34 cellular contexts compared by ENCODE assay signal in genomic region chr6:17999430-17999829, GRCh38. TPM values are rescaled to one million over a fixed set of nuclear protein-coding genes. Genes with fewer than 3 reads are reported as not detected.
"Had no signal": no experiment of that assay in that cellular context is flagged by ENCODE, and none has a peak within 500 bp of the region (broad histone marks: within the 10 kb centered on the region; RNA-seq: fewer than 3 reads in every experiment).

No MANE protein-coding gene starts in this region.

- DNase-seq: activated B cell treated with CpG ODN at 0.5 μM for 24 hours; activated CD4-positive, alpha-beta memory T cell treated with anti-CD3 and anti-CD28 coated beads for 36 hours; activated CD4-positive, alpha-beta T cell treated with anti-CD3 and anti-CD28 coated beads for 4 hours; activated CD4-positive, alpha-beta T cell treated with anti-CD3 and anti-CD28 coated beads, Interleukin-2, amount 10 ng/mL, durations not matched to agents 24 days and 14 days; activated CD4-positive, alpha-beta T cell treated with anti-CD3 and anti-CD28 coated beads, Interleukin-2, amount 50 U/mL, for 1 hour; activated CD4-positive, alpha-beta T cell treated with anti-CD3 and anti-CD28 coated beads, Interleukin-2, amount 50 U/mL, for 4 hours; activated CD4-positive, CD25-positive, alpha-beta regulatory T cell treated with anti-CD3 and anti-CD28 coated beads, Interleukin-2, amount 50 U/mL, for 72 hours; activated CD8-positive, alpha-beta memory T cell treated with anti-CD3 and anti-CD28 coated beads, Interleukin-2, amount 50 U/mL, for 4 hours; activated CD8-positive, alpha-beta T cell treated with anti-CD3 and anti-CD28 coated beads for 36 hours; activated effector memory CD4-positive, alpha-beta T cell treated with anti-CD3 and anti-CD28 coated beads, Interleukin-2, amount 50 U/mL, for 16 hours; activated gamma-delta T cell treated with Interleukin-2 at 50 U/mL for 16 hours; activated naive CD4-positive, alpha-beta T cell; activated naive CD4-positive, alpha-beta T cell treated with anti-CD3 and anti-CD28 coated beads for 36 hours; activated naive CD4-positive, alpha-beta T cell treated with anti-CD3 and anti-CD28 coated beads, Interleukin-2, amount 50 U/mL, for 16 hours; activated naive CD8-positive, alpha-beta T cell treated with anti-CD3 and anti-CD28 coated beads for 36 hours; activated T-cell treated with anti-CD3 and anti-CD28 coated beads for 4 hours; activated T-cell treated with anti-CD3 and anti-CD28 coated beads, Interleukin-2, amount 50 U/mL, for 1 hour; activated T-cell treated with anti-CD3 and anti-CD28 coated beads, Interleukin-2, amount 50 U/mL, for 4 hours; activated T-cell treated with anti-CD3 and anti-CD28 coated beads, Interleukin-2, amount 50 U/mL, for 72 hours; adrenal gland; amniotic stem cell; aorta; body of pancreas; brain microvascular endothelial cell; central memory CD4-positive, alpha-beta T cell; T-helper 2 cell; T-helper 9 cell had no signal

- FAIRE-seq: astrocyte, TTC549 had no signal

- ATAC-seq: activated CD8-positive, alpha-beta T cell treated with anti-CD3 and anti-CD28 coated beads for 36 hours; activated naive CD4-positive, alpha-beta T cell treated with anti-CD3 and anti-CD28 coated beads, Interleukin-2, amount 50 U/mL, for 72 hours; activated T-cell treated with anti-CD3 and anti-CD28 coated beads, Interleukin-2, amount 50 U/mL, for 4 hours; activated T-cell treated with anti-CD3 and anti-CD28 coated beads, Interleukin-2, amount 50 U/mL, for 72 hours; activated T-helper 17 cell treated with anti-CD3 and anti-CD28 coated beads, Interleukin-2, amount 50 U/mL, for 72 hours; body of pancreas had no signal

- H3K9me3 ChIP-seq: adrenal gland, body of pancreas, breast epithelium had no signal

- H3K4me3 ChIP-seq: adrenal gland, body of pancreas, breast epithelium had no signal

- H3K27ac ChIP-seq: adrenal gland, body of pancreas, brain microvascular endothelial cell, breast epithelium, VCaP had no signal

- H3K36me3 ChIP-seq: adrenal gland, brain microvascular endothelial cell, breast epithelium had no signal

- H3K4me1 ChIP-seq: adrenal gland, body of pancreas, breast epithelium had no signal

- H3K27me3 ChIP-seq: adrenal gland, body of pancreas, brain microvascular endothelial cell, breast epithelium had no signal

RNA-seq across cellular contexts. Expression of gene KIF13A, which starts 12.0 kb away (rescaled TPM):
- total RNA-seq: activated CD4-positive, alpha-beta T cell treated with anti-CD3 and anti-CD28 coated beads, Interleukin-2, amount 10 ng/mL, durations not matched to agents 24 days and 14 days; activated CD8-positive, alpha-beta T cell treated with anti-CD3 and anti-CD28 coated beads for 36 hours; activated naive CD4-positive, alpha-beta T cell treated with anti-CD3 and anti-CD28 coated beads for 36 hours; activated naive CD8-positive, alpha-beta T cell treated with anti-CD3 and anti-CD28 coated beads for 36 hours; activated T-helper 1 cell treated with anti-CD3 and anti-CD28 coated beads, Interleukin-12 subunit alpha, Interleukin-12 subunit beta, Interleukin-2, Interleukin-4 antibody, amounts not matched to agents 30 ng/mL and 10 ng/mL and 1 ng/mL, durations not matched to agents 14 hours and 24 hours and 36 hours had no signal
